Comparison of ENCODE assay signal across 17 cellular contexts in the genomic region with DNA sequence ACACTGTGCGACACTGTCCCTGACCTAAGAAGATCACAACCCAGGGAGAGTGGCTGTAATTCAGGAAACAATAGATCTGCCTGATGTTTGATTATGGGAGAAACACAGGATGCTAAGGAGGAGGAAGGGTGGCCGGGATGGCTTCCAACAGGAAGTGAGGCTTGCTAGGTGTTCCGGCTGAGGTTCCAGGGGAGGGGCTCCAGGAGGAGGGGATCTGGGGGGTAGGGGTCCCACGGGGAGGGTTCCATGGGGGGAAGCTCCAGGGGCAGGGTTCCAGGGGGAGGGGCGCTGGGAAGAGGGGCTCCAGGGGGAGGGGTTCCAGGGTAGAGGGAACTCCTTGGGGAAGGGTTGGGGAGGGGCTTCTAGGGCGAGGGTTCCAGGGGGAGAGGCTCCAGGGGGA. TPM values are rescaled to one million over a fixed set of nuclear protein-coding genes. Genes with fewer than 3 reads are reported as not detected.
"Had no signal": no experiment of that assay in that cellular context is flagged by ENCODE, and none has a peak within 500 bp of the region (broad histone marks: within the 10 kb centered on the region; RNA-seq: fewer than 3 reads in every experiment).

No MANE protein-coding gene starts in this region.

- H3K36me3 Mint-ChIP-seq: brain, natural killer cell had no signal

- H3K9me3 ChIP-seq: testis had no signal

- DNase-seq: activated CD4-positive, alpha-beta T cell treated with anti-CD3 and anti-CD28 coated beads, Interleukin-2, amount 10 ng/mL, durations not matched to agents 7 days and 5 days; activated CD8-positive, alpha-beta T cell treated with anti-CD3 and anti-CD28 coated beads, Interleukin-2, amount 10 ng/mL, durations not matched to agents 7 days and 5 days; activated naive CD4-positive, alpha-beta T cell treated with anti-CD3 and anti-CD28 coated beads for 36 hours; activated T-cell treated with anti-CD3 and anti-CD28 coated beads, Interleukin-2, amount 50 U/mL, for 24 hours; caudate nucleus; natural killer cell; nucleus accumbens; retina; stimulated activated CD8-positive, alpha-beta memory T cell treated with anti-CD3 and anti-CD28 coated beads, Interleukin-4, amount 100 ng/mL, for 48 hours; stimulated activated naive CD4-positive, alpha-beta T cell treated with Interleukin-2 at 50 U/mL for 16 hours; T1000; testis had no signal

- H3K27me3 Mint-ChIP-seq: activated CD4-positive, alpha-beta T cell treated with anti-CD3 and anti-CD28 coated beads, Interleukin-2, amount 10 ng/mL, durations not matched to agents 7 days and 5 days had no signal

- H3K4me1 Mint-ChIP-seq: activated CD4-positive, alpha-beta T cell treated with anti-CD3 and anti-CD28 coated beads, Interleukin-2, amount 10 ng/mL, durations not matched to agents 7 days and 5 days; natural killer cell had no signal

- H3K27me3 ChIP-seq: testis had no signal

- H3K27ac ChIP-seq: testis had no signal

- H3K4me3 ChIP-seq: lung, testis had no signal

- H3K4me3 Mint-ChIP-seq: activated CD4-positive, alpha-beta T cell treated with anti-CD3 and anti-CD28 coated beads, Interleukin-2, amount 10 ng/mL, durations not matched to agents 7 days and 5 days; activated CD8-positive, alpha-beta T cell treated with anti-CD3 and anti-CD28 coated beads, Interleukin-2, amount 10 ng/mL, durations not matched to agents 7 days and 5 days; activated naive CD4-positive, alpha-beta T cell treated with anti-CD3 and anti-CD28 coated beads for 36 hours; activated T-cell treated with anti-CD3 and anti-CD28 coated beads, Interleukin-2, amount 50 U/mL, for 24 hours; brain; natural killer cell had no signal

- ATAC-seq: activated CD4-positive, CD25-positive, alpha-beta regulatory T cell treated with anti-CD3 and anti-CD28 coated beads, Interleukin-2, amount 50 U/mL, for 24 hours; activated CD8-positive, alpha-beta T cell treated with anti-CD3 and anti-CD28 coated beads, Interleukin-2, amount 10 ng/mL, durations not matched to agents 7 days and 5 days; natural killer cell; SK-N-SH treated with all-trans-retinoic acid at 6 μM for 48 hours had no signal

- H3K9me3 Mint-ChIP-seq: activated CD4-positive, alpha-beta T cell treated with anti-CD3 and anti-CD28 coated beads, Interleukin-2, amount 10 ng/mL, durations not matched to agents 7 days and 5 days; activated naive CD4-positive, alpha-beta T cell treated with anti-CD3 and anti-CD28 coated beads for 36 hours; activated T-cell treated with anti-CD3 and anti-CD28 coated beads, Interleukin-2, amount 50 U/mL, for 24 hours; brain; natural killer cell had no signal

- H3K27ac Mint-ChIP-seq: activated CD4-positive, alpha-beta T cell treated with anti-CD3 and anti-CD28 coated beads, Interleukin-2, amount 10 ng/mL, durations not matched to agents 7 days and 5 days; activated CD8-positive, alpha-beta T cell treated with anti-CD3 and anti-CD28 coated beads, Interleukin-2, amount 10 ng/mL, durations not matched to agents 7 days and 5 days; activated naive CD4-positive, alpha-beta T cell treated with anti-CD3 and anti-CD28 coated beads for 36 hours; activated T-cell treated with anti-CD3 and anti-CD28 coated beads, Interleukin-2, amount 50 U/mL, for 24 hours; natural killer cell had no signal

RNA-seq across cellular contexts. Expression of gene DAAM2, which starts 48.6 kb away (rescaled TPM):
- total RNA-seq: activated CD4-positive, alpha-beta T cell treated with anti-CD3 and anti-CD28 coated beads, Interleukin-2, amount 10 ng/mL, durations not matched to agents 7 days and 5 days; activated CD8-positive, alpha-beta T cell treated with anti-CD3 and anti-CD28 coated beads, Interleukin-2, amount 10 ng/mL, durations not matched to agents 7 days and 5 days; activated naive CD4-positive, alpha-beta T cell treated with anti-CD3 and anti-CD28 coated beads for 36 hours; natural killer cell; T-helper 1 cell treated with Interleukin-12 subunit alpha and Interleukin-12 subunit beta and Interleukin-4 antibody, amounts not matched to agents 30 ng/mL and 1 ng/mL, for 36 hours had no signal
